ENCODE assay signal across 8 cellular contexts in genomic region chr6:37049990-37050853, GRCh38. TPM values are rescaled to one million over a fixed set of nuclear protein-coding genes. Genes with fewer than 3 reads are reported as not detected.
DNase-seq lines count a peak whose midpoint lies in the region; ATAC-seq and TF ChIP-seq lines count a peak whose summit lies in the region.

No MANE protein-coding gene starts in this region.

- no peaks in the 10 kb centered on the region for H3K9me3 ChIP-seq in thyroid gland
- no peaks in the 10 kb centered on the region for H3K9me3 ChIP-seq in GM23248 (ENCODE audit: low read depth)

- H2AFZ ChIP-seq in GM23248, result no peak overlapping the region

- intact Hi-C loops in natural killer cell (cut with micrococcal nuclease) (loop anchor here (2.0 kb wide), 1 partner anchor 53 kb away; no protein-coding TSS in a partner anchor), thyroid gland (cut with DNase I) (loop anchor here (2.0 kb wide), 1 partner anchor 123 kb away; no protein-coding TSS in a partner anchor)

- H3K4me1 ChIP-seq in thyroid gland (peaks cover 0 to 21% of the 10 kb centered on the region in 2 donors), GM23248 (ENCODE audit: insufficient read depth) (peaks cover 5% of the 10 kb centered on the region; the same call in 1 of the 2 replicates)

- no peaks in the 10 kb centered on the region for H3K79me2 ChIP-seq in GM23248 (ENCODE audit: insufficient read depth)

- no peaks in the 10 kb centered on the region for H3K9me2 ChIP-seq in GM23248 (ENCODE audit: insufficient read depth)

- DNase-seq in T-cell (peak; percentile 25 to 75 (median 48)), natural killer cell (peak; percentile 53), thyroid gland (peak; percentile 22 to 27), HEK293T (ENCODE audit: extremely low spot score) (no peak), GM23248 (no peak), DMS153 (lab: John Stamatoyannopoulos, UW) (no peak)
- DNase-seq in activated naive CD8-positive, alpha-beta T cell treated with anti-CD3 and anti-CD28 coated beads, Interleukin-2, amount 50 U/mL, for 16 hours (ENCODE audit: low read depth, low spot score), result peak; percentile 25

- no peaks in the 10 kb centered on the region for H3K27me3 ChIP-seq in thyroid gland
- H3K27me3 ChIP-seq in GM23248 (replicated peaks; ENCODE audit: insufficient read depth), result no peaks in the 10 kb centered on the region

- H3K36me3 Mint-ChIP-seq in T-cell (no peaks in the 10 kb centered on the region), natural killer cell (no peaks in the 10 kb centered on the region)

- H3K4me2 ChIP-seq in GM23248 (ENCODE audit: unreplicated experiment), result no peak overlapping the region

- H3K9me3 Mint-ChIP-seq in T-cell, result no peaks in the 10 kb centered on the region
- no peaks in the 10 kb centered on the region for H3K9me3 Mint-ChIP-seq in natural killer cell

- no peak for TF ChIP-seq POLR2A in thyroid gland (IDR thresholded peaks at IDR 0.05)

- H3K27ac Mint-ChIP-seq in T-cell, result peak overlapping the region; percentile 94 to 95
- H3K27ac Mint-ChIP-seq in natural killer cell, result peak overlapping the region; percentile 99 to 100

- POLR2A ChIA-PET in T-cell (lab: Charles Lee), result interaction anchor here (0.9 to 2.2 kb wide), 3 partner anchors 52 to 122 kb away, joined by 5 to 10 read pairs (median 7); no protein-coding TSS in a partner anchor
- POLR2A ChIA-PET in HEK293T (lab: Yijun Ruan, JAX), result interaction anchor here (0.8 to 2.2 kb wide), 4 partner anchors 60 to 122 kb away, joined by 3 to 13 read pairs (median 8); partner anchors contain the start of gene PIM1

- no peak for TF ChIP-seq CTCF in natural killer cell (IDR thresholded peaks at IDR 0.05)
- TF ChIP-seq CTCF in thyroid gland (IDR thresholded peaks at IDR 0.05), result no peak

- H3K4me3 ChIP-seq in thyroid gland (replicated peaks in 1 of 3) (no peak overlapping the region), GM23248 (no peak overlapping the region)

- peak overlapping the region; percentile 57 to 72 (median 67) for H3K4me3 Mint-ChIP-seq in T-cell
- peak overlapping the region; percentile 84 for H3K4me3 Mint-ChIP-seq in natural killer cell

- H4K20me1 ChIP-seq in GM23248 (ENCODE audit: insufficient read depth), result no peaks in the 10 kb centered on the region

- CTCF ChIA-PET in T-cell (lab: Charles Lee) (interaction anchor here (0.6 to 8.9 kb wide), 13 partner anchors 11 to 159 kb away, joined by 3 to 74 read pairs (median 5); partner anchors contain the start of gene PIM1 (in 1 of the 2)), HEK293T (lab: Yijun Ruan, JAX) (interaction anchor here (0.8 to 3.8 kb wide), 7 partner anchors 22 to 131 kb away, joined by 3 to 25 read pairs (median 5); no protein-coding TSS in a partner anchor)

- H3K27me3 Mint-ChIP-seq in T-cell, result no peaks in the 10 kb centered on the region
- no peaks in the 10 kb centered on the region for H3K27me3 Mint-ChIP-seq in natural killer cell (ENCODE audit: low read depth in 2 of 2)

- no peaks in the 10 kb centered on the region for H3K36me3 ChIP-seq in thyroid gland
- no peaks in the 10 kb centered on the region for H3K36me3 ChIP-seq in GM23248 (ENCODE audit: low read depth)

- H3K4me1 Mint-ChIP-seq in T-cell (peaks cover 68 to 76% (median 73%) of the 10 kb centered on the region in 3 donors), natural killer cell (peaks cover 65 to 70% of the 10 kb centered on the region in 2 donors)

- no peak overlapping the region for H3K9ac ChIP-seq in GM23248

- peaks cover 4% of the 10 kb centered on the region; the same call in 1 of the 2 replicates for H3F3A ChIP-seq in GM23248 (ENCODE audit: insufficient read depth)

- WGBS in thyroid gland, 2 donors, result 70 to 78% methylated on average over 18 to 24 of the region's 24 CpGs
- WGBS in GM23248 (ENCODE audit: low coverage in 1 of 2, low lambda C conversion rate in 2 of 2, missing lambda C conversion rate in 2 of 2), 2 experiments, result 77% methylated on average over 22 to 24 of the region's 24 CpGs

- in situ Hi-C loops in GM23248 (cut with MboI), result loop anchor here (10.0 kb wide), 1 partner anchor 125 kb away; the partner anchor contains the start of gene PIM1

- H3K27ac ChIP-seq in thyroid gland, result no peak overlapping the region
- H3K27ac ChIP-seq in GM23248, result no peak overlapping the region

- peak; percentile 38 for ATAC-seq in GM21515 (IDR thresholded peaks at IDR 0.05; ENCODE audit: unreplicated experiment)
- ATAC-seq in T-cell (replicated peaks in 1 of 4), result peak; percentile 15 to 52 (median 48)
- peak; percentile 26 to 70 (median 27) for ATAC-seq in natural killer cell

TF ChIP-seq in HEK293T, 16 proteins besides CTCF, POLR2A, EP300 and RAD21:
- TF ChIP-seq NFRKB (IDR thresholded peaks at IDR 0.05), result no peak

RNA-seq across cellular contexts. Expression of gene FGD2, which starts 44.8 kb away (rescaled TPM):
- total RNA-seq in T-cell (10 to 100 TPM in 1 of 5 donors, 1 to 10 TPM in 4; 2.8 to 11.1 (median 3.3) TPM), natural killer cell (10 to 100 TPM in 2 of 3 donors, 1 to 10 TPM in 1; 6.3 to 22.3 (median 14.1) TPM), thyroid gland (10 to 100 TPM; 14.9 to 25.8 (median 23.1) TPM)
- not detected in 2 replicates for total RNA-seq in GM23248 (2014; rRNA removed; shearing (Covaris generic))
- not detected in 2 replicates for polyA plus RNA-seq in GM23248 (2016; fragmentation: Nextera tagmentation; extraction: Ambion mirVana)

Comparison
In these comparisons a context has a peak if more than half of its experiments do, and no peak if none do; other contexts are left out.
1. DNase-seq: peak in T-cell (34 of 34), activated naive CD8-positive, alpha-beta T cell treated with anti-CD3 and anti-CD28 coated beads, Interleukin-2, amount 50 U/mL, for 16 hours (single experiment), natural killer cell (single experiment) and thyroid gland (2 of 2); none in HEK293T (single experiment), GM23248 (single experiment) and DMS153 (single experiment).
2. Peak in every context shown above with its lines, with median percentiles within 50 percentile points of each other: ATAC-seq.